In genomic region chr11:9858218-9858617, GRCh38 we compare ENCODE assay signal across 16 cellular contexts.
DNase-seq lines count a peak whose midpoint lies in the region; ATAC-seq and TF ChIP-seq lines count a peak whose summit lies in the region.
"Had no signal": no experiment of that assay in that cellular context is flagged by ENCODE, and none has a peak within 500 bp of the region (broad histone marks: within the 10 kb centered on the region; RNA-seq: fewer than 3 reads in every experiment).

No MANE protein-coding gene starts in this region.

- H3K36me3 Mint-ChIP-seq in GM23338 (ENCODE audit: low read depth), result no peaks in the 10 kb centered on the region

- H3K27ac ChIP-seq in ACC112 (ENCODE audit: low read depth, low read length) (0 out of 2 replicates have a peak overlapping the region, but pooled peaks have one; percentile 7), GM23338 (ENCODE audit: low read depth) (peak overlapping the region; percentile 75), VCaP (peak overlapping the region; percentile 74), iPS-20b (ENCODE audit: low read length) (no peak overlapping the region), RWPE1 (no peak overlapping the region)
- H3K27ac ChIP-seq: C4-2B, KMS-11, uterus had no signal

- peak overlapping the region; percentile 8 for H3K4me2 ChIP-seq in GM23338
- H3K4me2 ChIP-seq: KMS-11 had no signal

- H3K4me3 ChIP-seq in ACC112 (ENCODE audit: low read depth, low read length), result no peak overlapping the region
- H3K4me3 ChIP-seq in GM23338, result no peak overlapping the region
- no peak overlapping the region for H3K4me3 ChIP-seq in iPS-20b (ENCODE audit: low read length)
- H3K4me3 ChIP-seq: uterus had no signal

- H2AFZ ChIP-seq in ACC112 (ENCODE audit: low read length, unreplicated experiment) (no peak overlapping the region), GM23338 (no peak overlapping the region)

- no peaks in the 10 kb centered on the region for H3K9me3 ChIP-seq in iPS-20b (ENCODE audit: insufficient read depth, low read depth, low read length)
- H3K9me3 ChIP-seq: uterus had no signal

- POLR2A ChIA-PET in RWPE1 (lab: Yijun Ruan, JAX; ENCODE audit: low non-redundant PET), result no interaction called here

- H3K4me3 Mint-ChIP-seq in GM23338, result no peak overlapping the region

- H3K79me2 ChIP-seq in ACC112 (ENCODE audit: control insufficient read depth, insufficient read depth, low read length, unreplicated experiment), result no peaks in the 10 kb centered on the region
- no peaks in the 10 kb centered on the region for H3K79me2 ChIP-seq in GM23338 (replicated peaks; ENCODE audit: insufficient read depth)

- no peaks in the 10 kb centered on the region for H4K20me1 ChIP-seq in GM23338 (replicated peaks; ENCODE audit: insufficient read depth)

- no peaks in the 10 kb centered on the region for H3K27me3 Mint-ChIP-seq in GM23338 (ENCODE audit: insufficient read depth, low read depth, poor library complexity)

- peaks cover 14% of the 10 kb centered on the region for H3K36me3 ChIP-seq in ACC112 (ENCODE audit: insufficient read depth, low read length)
- no peaks in the 10 kb centered on the region for H3K36me3 ChIP-seq in GM23338 (ENCODE audit: insufficient read depth)
- H3K36me3 ChIP-seq in iPS-20b (ENCODE audit: insufficient read depth, low read depth, low read length), result peaks cover 18% of the 10 kb centered on the region
- H3K36me3 ChIP-seq: uterus had no signal

- H3F3A ChIP-seq in GM23338 (replicated peaks; ENCODE audit: low read depth), result no peaks in the 10 kb centered on the region; the same call in 1 of the 2 replicates

- CTCF ChIA-PET in RWPE1 (lab: Yijun Ruan, JAX), result interaction anchor here (0.6 to 1.1 kb wide), 2 partner anchors 100 to 462 kb away, joined by 3 to 4 read pairs; no protein-coding TSS in a partner anchor

- DNase-seq in GM23338 (ENCODE audit: low spot score), result no peak
- DNase-seq in Ammon's horn (ENCODE audit: low spot score), result no peak
- DNase-seq in SIG-M5 treated with dmso at 0.1 percent for 504 hours (lab: John Stamatoyannopoulos, UW; ENCODE audit: unreplicated experiment), result no peak
- DNase-seq in RWPE1 (ENCODE audit: low spot score), result no peak
- DNase-seq: activated T-cell treated with anti-CD3 and anti-CD28 coated beads, Interleukin-2, amount 50 U/mL, for 1 hour; kidney; NCI-H187; NK-92 treated with Interleukin-12 subunit alpha and Interleukin-12 subunit beta, amount 100 ng/mL, for 24 hours; stimulated activated CD4-positive, alpha-beta T cell treated with anti-CD3 and anti-CD28 coated beads, Interleukin-2, amount 100 ng/mL, for 48 hours; uterus had no signal

- no peak for ATAC-seq in GM23338
- ATAC-seq in GM18907 (IDR thresholded peaks at IDR 0.05; ENCODE audit: unreplicated experiment), result no peak

- peaks cover 35% of the 10 kb centered on the region for H3K4me1 Mint-ChIP-seq in GM23338

- peak overlapping the region; percentile 25; the same call in 1 of the 2 replicates for H3K27ac Mint-ChIP-seq in GM23338

- peak overlapping the region; percentile 4; the same call in 1 of the 2 replicates for H3K9ac ChIP-seq in iPS-20b (ENCODE audit: low read depth, low read length)
- H3K9ac ChIP-seq: KMS-11 had no signal

- no peak for TF ChIP-seq CTCF in GM23338 (conservative IDR thresholded peaks at IDR 0.05; ENCODE audit: low read depth in 2 of 2)
- TF ChIP-seq CTCF in VCaP (conservative IDR thresholded peaks at IDR 0.05), result no peak
- TF ChIP-seq CTCF in RWPE1 (conservative IDR thresholded peaks at IDR 0.05; ENCODE audit: low read depth), result no peak

- no peaks in the 10 kb centered on the region for H3K9me2 ChIP-seq in GM23338 (ENCODE audit: insufficient read depth)

- H3K27me3 ChIP-seq in ACC112 (ENCODE audit: insufficient read depth, low read length) (no peaks in the 10 kb centered on the region), GM23338 (ENCODE audit: insufficient read depth) (no peaks in the 10 kb centered on the region), iPS-20b (ENCODE audit: insufficient read depth, low read length) (no peaks in the 10 kb centered on the region)
- H3K27me3 ChIP-seq: uterus had no signal

- H3K9me3 Mint-ChIP-seq in GM23338, result no peaks in the 10 kb centered on the region

- peaks cover 45% of the 10 kb centered on the region for H3K4me1 ChIP-seq in ACC112 (ENCODE audit: control insufficient read depth, insufficient read depth, low read length, unreplicated experiment)
- peaks cover 32% of the 10 kb centered on the region for H3K4me1 ChIP-seq in GM23338 (ENCODE audit: insufficient read depth)
- H3K4me1 ChIP-seq in iPS-20b (ENCODE audit: insufficient read depth, low read length), result peaks cover 31% of the 10 kb centered on the region
- H3K4me1 ChIP-seq: uterus had no signal

TF ChIP-seq in GM23338, 12 proteins besides CTCF, POLR2A, EP300 and RAD21 (continues in another document):
- TF ChIP-seq EZH2phosphoT487 (IDR thresholded peaks at IDR 0.05; ENCODE audit: unreplicated experiment) (no peak), STAT1 (IDR thresholded peaks at IDR 0.05; ENCODE audit: unreplicated experiment) (no peak), NANOG (IDR thresholded peaks at IDR 0.05; ENCODE audit: borderline replicate concordance) (no peak), EZH2 (IDR thresholded peaks at IDR 0.05; ENCODE audit: low read depth, unreplicated experiment) (no peak), CREB1 (CRISPR knock-in tag; IDR thresholded peaks at IDR 0.05; ENCODE audit: low read depth) (no peak), POLR2AphosphoS5 (IDR thresholded peaks at IDR 0.05; ENCODE audit: low read depth) (no peak), ETS1 (IDR thresholded peaks at IDR 0.05) (no peak), ZNF331 (CRISPR knock-in tag; IDR thresholded peaks at IDR 0.05; ENCODE audit: low read depth) (no peak), JUNB (IDR thresholded peaks at IDR 0.05; ENCODE audit: unreplicated experiment) (no peak)
- TF ChIP-seq, protein P1, sequence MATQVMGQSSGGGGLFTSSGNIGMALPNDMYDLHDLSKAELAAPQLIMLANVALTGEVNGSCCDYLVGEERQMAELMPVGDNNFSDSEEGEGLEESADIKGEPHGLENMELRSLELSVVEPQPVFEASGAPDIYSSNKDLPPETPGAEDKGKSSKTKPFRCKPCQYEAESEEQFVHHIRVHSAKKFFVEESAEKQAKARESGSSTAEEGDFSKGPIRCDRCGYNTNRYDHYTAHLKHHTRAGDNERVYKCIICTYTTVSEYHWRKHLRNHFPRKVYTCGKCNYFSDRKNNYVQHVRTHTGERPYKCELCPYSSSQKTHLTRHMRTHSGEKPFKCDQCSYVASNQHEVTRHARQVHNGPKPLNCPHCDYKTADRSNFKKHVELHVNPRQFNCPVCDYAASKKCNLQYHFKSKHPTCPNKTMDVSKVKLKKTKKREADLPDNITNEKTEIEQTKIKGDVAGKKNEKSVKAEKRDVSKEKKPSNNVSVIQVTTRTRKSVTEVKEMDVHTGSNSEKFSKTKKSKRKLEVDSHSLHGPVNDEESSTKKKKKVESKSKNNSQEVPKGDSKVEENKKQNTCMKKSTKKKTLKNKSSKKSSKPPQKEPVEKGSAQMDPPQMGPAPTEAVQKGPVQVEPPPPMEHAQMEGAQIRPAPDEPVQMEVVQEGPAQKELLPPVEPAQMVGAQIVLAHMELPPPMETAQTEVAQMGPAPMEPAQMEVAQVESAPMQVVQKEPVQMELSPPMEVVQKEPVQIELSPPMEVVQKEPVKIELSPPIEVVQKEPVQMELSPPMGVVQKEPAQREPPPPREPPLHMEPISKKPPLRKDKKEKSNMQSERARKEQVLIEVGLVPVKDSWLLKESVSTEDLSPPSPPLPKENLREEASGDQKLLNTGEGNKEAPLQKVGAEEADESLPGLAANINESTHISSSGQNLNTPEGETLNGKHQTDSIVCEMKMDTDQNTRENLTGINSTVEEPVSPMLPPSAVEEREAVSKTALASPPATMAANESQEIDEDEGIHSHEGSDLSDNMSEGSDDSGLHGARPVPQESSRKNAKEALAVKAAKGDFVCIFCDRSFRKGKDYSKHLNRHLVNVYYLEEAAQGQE (IDR thresholded peaks at IDR 0.05; ENCODE audit: unreplicated experiment), result no peak

Comparison
In these comparisons a context has a peak if more than half of its experiments do, and no peak if none do; other contexts are left out.
1. H3K27ac ChIP-seq: peak in ACC112 (single experiment), GM23338 (single experiment) and VCaP (single experiment); none in iPS-20b (single experiment) and RWPE1 (single experiment).